Comparison of ENCODE assay signal across 33 cellular contexts in genomic region chr2:135023886-135024285, GRCh38. TPM values are rescaled to one million over a fixed set of nuclear protein-coding genes. Genes with fewer than 3 reads are reported as not detected.
DNase-seq lines count a peak whose midpoint lies in the region; ATAC-seq, FAIRE-seq and TF ChIP-seq lines count a peak whose summit lies in the region.
"Had no signal": no experiment of that assay in that cellular context is flagged by ENCODE, and none has a peak within 500 bp of the region (broad histone marks: within the 10 kb centered on the region; RNA-seq: fewer than 3 reads in every experiment).

No MANE protein-coding gene starts in this region.

- H4K8ac ChIP-seq in neuronal stem cell (ENCODE audit: low read depth, low read length), result no peak overlapping the region

- no peak overlapping the region for H3K4me3 ChIP-seq in neuronal stem cell (ENCODE audit: low read length in 2 of 2)
- H3K4me3 ChIP-seq: GM12878, K562, PC-9, SJSA1 had no signal

- ATAC-seq in activated T-helper 17 cell treated with anti-CD3 and anti-CD28 coated beads, Interleukin-2, amount 50 U/mL, for 72 hours (replicated peaks), result no peak
- ATAC-seq: CD8-positive, alpha-beta T cell; GM12878 had no signal

- peak; percentile 5 for FAIRE-seq in GM12892 (lab: Jason Lieb, UNC)
- FAIRE-seq: GM12878, GM19239, H54, K562 had no signal

- no peak overlapping the region for H3K27ac ChIP-seq in neuronal stem cell (replicated peaks; ENCODE audit: low read length)
- H3K27ac ChIP-seq: 22Rv1, C4-2B, PC-9, SJSA1 had no signal

- WGBS in neuronal stem cell (ENCODE audit: extremely low coverage in 2 of 2, insufficient read length in 2 of 2, insufficient replicate concordance in 1 of 2), 2 donors, result no CpG with 5 or more reads among the region's 3 CpGs

- no peak overlapping the region for H2BK120ac ChIP-seq in neuronal stem cell (ENCODE audit: low read depth, low read length)

- H4K91ac ChIP-seq in neuronal stem cell (ENCODE audit: low read depth, low read length, poor library complexity), result no peak overlapping the region

- H3K4me3 Mint-ChIP-seq in T-helper 1 cell treated with Interleukin-12 subunit alpha and Interleukin-12 subunit beta and Interleukin-4 antibody, amounts not matched to agents 30 μg/mL and 1 μg/mL, for 36 hours, result peak overlapping the region; percentile 6
- H3K4me3 Mint-ChIP-seq in activated T-helper 17 cell treated with anti-CD3 and anti-CD28 coated beads, Interleukin-2, amount 50 U/mL, for 72 hours, result peak overlapping the region; percentile 17
- H3K4me3 Mint-ChIP-seq: B cell; CD8-positive, alpha-beta T cell had no signal

- peaks cover 14% of the 10 kb centered on the region for H3K9me3 Mint-ChIP-seq in T-helper 1 cell treated with Interleukin-12 subunit alpha and Interleukin-12 subunit beta and Interleukin-4 antibody, amounts not matched to agents 30 μg/mL and 1 μg/mL, for 36 hours
- H3K9me3 Mint-ChIP-seq in activated T-helper 17 cell treated with anti-CD3 and anti-CD28 coated beads, Interleukin-2, amount 50 U/mL, for 72 hours, result no peaks in the 10 kb centered on the region

- H3K18ac ChIP-seq in neuronal stem cell (ENCODE audit: low read length), result no peak overlapping the region

- H2AFZ ChIP-seq in neuronal stem cell (ENCODE audit: low read length), result peak overlapping the region; percentile 25
- H2AFZ ChIP-seq: PC-9 had no signal

- H3K36me3 ChIP-seq in neuronal stem cell (replicated peaks in 1 of 2; ENCODE audit: control insufficient read depth in 2 of 2, insufficient read depth in 2 of 2, low read length in 2 of 2), result no peaks in the 10 kb centered on the region
- H3K36me3 ChIP-seq: SJSA1 had no signal

- no peak overlapping the region for H3K4me2 ChIP-seq in neuronal stem cell (ENCODE audit: insufficient read depth, low read length, poor library complexity, severe bottlenecking)
- H3K4me2 ChIP-seq: PC-9 had no signal

- H3K4ac ChIP-seq in neuronal stem cell (ENCODE audit: low read length), result no peak overlapping the region

- no peak overlapping the region for H3K27ac Mint-ChIP-seq in T-helper 1 cell treated with Interleukin-12 subunit alpha and Interleukin-12 subunit beta and Interleukin-4 antibody, amounts not matched to agents 30 μg/mL and 1 μg/mL, for 36 hours
- no peak overlapping the region for H3K27ac Mint-ChIP-seq in activated T-helper 17 cell treated with anti-CD3 and anti-CD28 coated beads, Interleukin-2, amount 50 U/mL, for 72 hours
- H3K27ac Mint-ChIP-seq: B cell; CD8-positive, alpha-beta T cell had no signal

- H3K9ac ChIP-seq in neuronal stem cell (ENCODE audit: low read depth, low read length, poor library complexity), result no peak overlapping the region

- no peak overlapping the region for H2BK12ac ChIP-seq in neuronal stem cell (ENCODE audit: low read length)

- no peaks in the 10 kb centered on the region for H3K27me3 ChIP-seq in neuronal stem cell (ENCODE audit: control insufficient read depth in 3 of 3, insufficient read depth in 3 of 3, low read depth in 1 of 3, low read length in 3 of 3)
- H3K27me3 ChIP-seq: SJSA1 had no signal

- peaks cover 7% of the 10 kb centered on the region for H3K27me3 Mint-ChIP-seq in T-helper 1 cell treated with Interleukin-12 subunit alpha and Interleukin-12 subunit beta and Interleukin-4 antibody, amounts not matched to agents 30 μg/mL and 1 μg/mL, for 36 hours (ENCODE audit: low read depth)
- no peaks in the 10 kb centered on the region for H3K27me3 Mint-ChIP-seq in activated T-helper 17 cell treated with anti-CD3 and anti-CD28 coated beads, Interleukin-2, amount 50 U/mL, for 72 hours

- H3K79me1 ChIP-seq in neuronal stem cell (ENCODE audit: low read depth, low read length), result no peaks in the 10 kb centered on the region

- peaks cover 2% of the 10 kb centered on the region for H3K36me3 Mint-ChIP-seq in T-helper 1 cell treated with Interleukin-12 subunit alpha and Interleukin-12 subunit beta and Interleukin-4 antibody, amounts not matched to agents 30 μg/mL and 1 μg/mL, for 36 hours (ENCODE audit: low read depth)
- no peaks in the 10 kb centered on the region for H3K36me3 Mint-ChIP-seq in activated T-helper 17 cell treated with anti-CD3 and anti-CD28 coated beads, Interleukin-2, amount 50 U/mL, for 72 hours (ENCODE audit: low read depth)
- H3K36me3 Mint-ChIP-seq: CD8-positive, alpha-beta T cell had no signal

- H3K23ac ChIP-seq in neuronal stem cell (ENCODE audit: low read depth, low read length, poor library complexity), result no peak overlapping the region

- H2BK15ac ChIP-seq in neuronal stem cell (ENCODE audit: low read length), result no peak overlapping the region

- H2AK5ac ChIP-seq in neuronal stem cell (ENCODE audit: low read depth, low read length), result no peak overlapping the region

- peaks cover 12% of the 10 kb centered on the region for H3K4me1 Mint-ChIP-seq in T-helper 1 cell treated with Interleukin-12 subunit alpha and Interleukin-12 subunit beta and Interleukin-4 antibody, amounts not matched to agents 30 μg/mL and 1 μg/mL, for 36 hours (ENCODE audit: low read depth)
- H3K4me1 Mint-ChIP-seq in activated T-helper 17 cell treated with anti-CD3 and anti-CD28 coated beads, Interleukin-2, amount 50 U/mL, for 72 hours, result peaks cover 8% of the 10 kb centered on the region
- H3K4me1 Mint-ChIP-seq: B cell had no signal

- no peak overlapping the region for H2BK5ac ChIP-seq in neuronal stem cell (ENCODE audit: low read length)

- H3K9me3 ChIP-seq in neuronal stem cell (replicated peaks in 1 of 2; ENCODE audit: control insufficient read depth in 2 of 2, insufficient read depth in 1 of 2, low read depth in 1 of 2, low read length in 2 of 2), result no peaks in the 10 kb centered on the region
- H3K9me3 ChIP-seq: Caco-2, SJSA1 had no signal

- no peak for DNase-seq in T-helper 1 cell
- DNase-seq in GM12892 (ENCODE audit: insufficient read length), result no peak
- no peak for DNase-seq in neuronal stem cell (ENCODE audit: low spot score)
- no peak for DNase-seq in NCI-H146 treated with DMSO at 0.1 percent for 48 hours (lab: John Stamatoyannopoulos, UW; ENCODE audit: unreplicated experiment)
- DNase-seq in putamen (ENCODE audit: low spot score), result no peak
- no peak for DNase-seq in DMS114 treated with DMSO at 0.1 percent for 48 hours (lab: John Stamatoyannopoulos, UW; ENCODE audit: unreplicated experiment)
- DNase-seq: Caco-2; CD8-positive, alpha-beta T cell; DMS79; EL; GDM1; NCI-H1105 treated with DMSO at 0.1 percent for 48 hours; NCI-H1694; NCI-H2029 treated with DMSO at 0.1 percent for 48 hours; NCI-H446 treated with DMSO at 0.1 percent for 48 hours; NCI-H526; NCI-H82; PC-9; Right ventricle myocardium superior had no signal

- no peak for TF ChIP-seq POLR2A in GM12892 (IDR thresholded peaks at IDR 0.05; ENCODE audit: low read depth, low read length)

- no peak overlapping the region for H3K14ac ChIP-seq in neuronal stem cell (ENCODE audit: low read length)

- no peaks in the 10 kb centered on the region for H3K4me1 ChIP-seq in neuronal stem cell (ENCODE audit: control insufficient read depth in 2 of 2, insufficient read depth in 1 of 2, low read depth in 1 of 2, low read length in 2 of 2)
- H3K4me1 ChIP-seq: Caco-2, SJSA1 had no signal

RNA-seq across cellular contexts. Expression of gene MAP3K19, which starts 23.4 kb away (rescaled TPM):
- 0.28 TPM for polyA plus RNA-seq in GM12892 (2012; ENCODE audit: missing spikeins)
- under 1 TPM in 1 of 2 donors, not detected in 1; 0.13 TPM for total RNA-seq in activated T-helper 17 cell treated with anti-CD3 and anti-CD28 coated beads, Interleukin-2, amount 50 U/mL, for 72 hours
- polyA plus RNA-seq in neuronal stem cell (2013, experiment 1 of 2), result not detected
- not detected for polyA plus RNA-seq in neuronal stem cell (2013, experiment 2 of 2)
- total RNA-seq: B cell; Caco-2; CD8-positive, alpha-beta T cell; GM12878; HT-29; K562; LHCN-M2; MCF 10A; PC-9; Right ventricle myocardium superior; RPMI7951 had no signal

RNA-seq across cellular contexts. Expression of gene RAB3GAP1, which starts 28.2 kb away (rescaled TPM):
- polyA plus RNA-seq in GM12892 (2012; ENCODE audit: missing spikeins), result 26.9 TPM
- 10 to 100 TPM; 19.9 to 28.3 TPM for total RNA-seq in activated T-helper 17 cell treated with anti-CD3 and anti-CD28 coated beads, Interleukin-2, amount 50 U/mL, for 72 hours
- polyA plus RNA-seq in neuronal stem cell (2013, experiment 1 of 2), result 22.2 TPM
- polyA plus RNA-seq in neuronal stem cell (2013, experiment 2 of 2), result 21.0 TPM
